ENCODE assay signal across 1 cellular context in the genomic region with DNA sequence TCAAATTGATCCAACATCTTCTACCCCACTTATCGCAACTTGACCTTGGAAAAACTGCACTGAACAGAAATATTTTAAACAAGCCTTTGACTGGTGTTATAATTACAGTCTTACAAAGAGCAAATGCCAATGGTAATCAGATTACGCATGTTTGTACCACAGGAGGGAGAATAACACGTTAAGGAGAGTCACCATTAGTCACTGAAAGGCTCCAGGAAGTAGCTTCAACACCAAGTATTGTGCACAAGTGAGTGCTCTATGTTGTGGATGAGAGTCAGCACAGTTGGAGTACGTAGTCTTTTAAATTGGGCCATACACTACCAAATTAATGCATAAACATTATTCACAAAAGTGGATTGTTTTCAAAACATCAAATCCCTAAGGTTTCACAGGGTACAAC.
TF ChIP-seq lines count a peak whose summit lies in the region.

No MANE protein-coding gene starts in this region.

TF ChIP-seq in WTC11, 78 proteins besides CTCF, POLR2A, EP300 and RAD21 (continued from another document):
- no peak for TF ChIP-seq ZSCAN18 (CRISPR knock-in tag; IDR thresholded peaks at IDR 0.05)
- no peak for TF ChIP-seq ZNF121 (CRISPR knock-in tag; IDR thresholded peaks at IDR 0.05)
- no peak for TF ChIP-seq FOXP1 (CRISPR knock-in tag; IDR thresholded peaks at IDR 0.05; ENCODE audit: borderline replicate concordance)
- no peak for TF ChIP-seq ZNF317 (CRISPR knock-in tag; IDR thresholded peaks at IDR 0.05; ENCODE audit: borderline replicate concordance, low read depth)
- TF ChIP-seq, protein P1, sequence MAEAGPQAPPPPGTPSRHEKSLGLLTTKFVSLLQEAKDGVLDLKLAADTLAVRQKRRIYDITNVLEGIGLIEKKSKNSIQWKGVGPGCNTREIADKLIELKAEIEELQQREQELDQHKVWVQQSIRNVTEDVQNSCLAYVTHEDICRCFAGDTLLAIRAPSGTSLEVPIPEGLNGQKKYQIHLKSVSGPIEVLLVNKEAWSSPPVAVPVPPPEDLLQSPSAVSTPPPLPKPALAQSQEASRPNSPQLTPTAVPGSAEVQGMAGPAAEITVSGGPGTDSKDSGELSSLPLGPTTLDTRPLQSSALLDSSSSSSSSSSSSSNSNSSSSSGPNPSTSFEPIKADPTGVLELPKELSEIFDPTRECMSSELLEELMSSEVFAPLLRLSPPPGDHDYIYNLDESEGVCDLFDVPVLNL (CRISPR knock-in tag; IDR thresholded peaks at IDR 0.05; ENCODE audit: borderline replicate concordance, low read depth) = no peak
- TF ChIP-seq SOX15 (CRISPR knock-in tag; IDR thresholded peaks at IDR 0.05) = no peak
- TF ChIP-seq, protein P2, sequence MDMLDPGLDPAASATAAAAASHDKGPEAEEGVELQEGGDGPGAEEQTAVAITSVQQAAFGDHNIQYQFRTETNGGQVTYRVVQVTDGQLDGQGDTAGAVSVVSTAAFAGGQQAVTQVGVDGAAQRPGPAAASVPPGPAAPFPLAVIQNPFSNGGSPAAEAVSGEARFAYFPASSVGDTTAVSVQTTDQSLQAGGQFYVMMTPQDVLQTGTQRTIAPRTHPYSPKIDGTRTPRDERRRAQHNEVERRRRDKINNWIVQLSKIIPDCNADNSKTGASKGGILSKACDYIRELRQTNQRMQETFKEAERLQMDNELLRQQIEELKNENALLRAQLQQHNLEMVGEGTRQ (CRISPR knock-in tag; IDR thresholded peaks at IDR 0.05) = no peak
- no peak for TF ChIP-seq FOXJ3 (CRISPR knock-in tag; IDR thresholded peaks at IDR 0.05; ENCODE audit: borderline replicate concordance)
- TF ChIP-seq ELF4 (CRISPR knock-in tag; IDR thresholded peaks at IDR 0.05; ENCODE audit: low read depth) = no peak
